ENCODE assay signal across 8 cellular contexts in genomic region chr20:38304845-38305447, GRCh38. TPM values are rescaled to one million over a fixed set of nuclear protein-coding genes. Genes with fewer than 3 reads are reported as not detected.
DNase-seq lines count a peak whose midpoint lies in the region; ATAC-seq, FAIRE-seq and TF ChIP-seq lines count a peak whose summit lies in the region.

No MANE protein-coding gene starts in this region.

- peak; percentile 68 to 74 (median 71) for TF ChIP-seq CTCF in K562 (IDR thresholded peaks at IDR 0.05 in 2 of 3, conservative IDR thresholded peaks at IDR 0.05 in 1 of 3; ENCODE audit: insufficient read depth in 2 of 3, low read depth in 1 of 3, low read length in 3 of 3)
- peak; percentile 32 for TF ChIP-seq CTCF in lower lobe of right lung (IDR thresholded peaks at IDR 0.05)

- H4K20me1 ChIP-seq in K562 (replicated peaks; ENCODE audit: control insufficient read depth, insufficient read depth, low read length) = no peaks in the 10 kb centered on the region

- peak; percentile 14 to 41; a peak in 2 of 4 replicates for TF ChIP-seq RAD21 in K562 (CRISPR knock-in tag; conservative IDR thresholded peaks at IDR 0.05 in 1 of 2, IDR thresholded peaks at IDR 0.05 in 1 of 2)

- BruUV-seq in K562 (replicated peaks; lab: Mats Ljungman, UMichigan) = no TSS peak

- H3K79me2 ChIP-seq in K562 (ENCODE audit: control insufficient read depth, insufficient read depth, low read length) = no peaks in the 10 kb centered on the region

- TF ChIP-seq POLR2A in K562 (conservative IDR thresholded peaks at IDR 0.05) = no peak

- POLR2A ChIA-PET in K562 (lab: Yijun Ruan, JAX) = interaction anchor here (0.6 to 1.0 kb wide), 2 partner anchors 114 to 952 kb away, joined by 3 to 5 read pairs; no protein-coding TSS in a partner anchor

- no peaks in the 10 kb centered on the region for H3K36me3 Mint-ChIP-seq in activated T-cell treated with anti-CD3 and anti-CD28 coated beads, Interleukin-2, amount 50 U/mL, for 24 hours (ENCODE audit: low read depth)
- no peaks in the 10 kb centered on the region for H3K36me3 Mint-ChIP-seq in activated T-cell treated with anti-CD3 and anti-CD28 coated beads, Interleukin-2, amount 50 U/mL, for 4 hours (ENCODE audit: insufficient read depth)

- peak; percentile 84 for FAIRE-seq in K562 (lab: Jason Lieb, UNC)

- CTCF ChIA-PET in K562 (lab: Yijun Ruan, JAX; ENCODE audit: low intra/inter-chr PET ratio) = no interaction called here

- DNase-seq in activated T-cell treated with anti-CD3 and anti-CD28 coated beads, Interleukin-2, amount 50 U/mL, for 24 hours = peak; percentile 34
- DNase-seq in activated T-cell treated with anti-CD3 and anti-CD28 coated beads, Interleukin-2, amount 50 U/mL, for 4 hours = no peak
- DNase-seq in MV-4-11 (lab: John Stamatoyannopoulos, UW) (peak; percentile 78), K562 (ENCODE audit: extremely low read depth in 1 of 4, low spot score in 3 of 4) (peak; percentile 47 to 54 (median 50)), lower lobe of right lung (peak; percentile 75), NCI-H2029 (lab: John Stamatoyannopoulos, UW) (no peak), SHP77 treated with DMSO at 0.1 percent for 48 hours (lab: John Stamatoyannopoulos, UW) (no peak)

- 0% methylated on average over 7 of the region's 8 CpGs for WGBS in K562 (ENCODE audit: insufficient coverage, low coverage, missing lambda C conversion rate)

- no peak for TF ChIP-seq EP300 in K562 (IDR thresholded peaks at IDR 0.05; ENCODE audit: low read length)

- in situ Hi-C loops in K562 (cut with MboI) = no loop called here

- H3K4me1 Mint-ChIP-seq in activated T-cell treated with anti-CD3 and anti-CD28 coated beads, Interleukin-2, amount 50 U/mL, for 24 hours (ENCODE audit: low read depth) = peaks cover 14% of the 10 kb centered on the region
- H3K4me1 Mint-ChIP-seq in activated T-cell treated with anti-CD3 and anti-CD28 coated beads, Interleukin-2, amount 50 U/mL, for 4 hours (ENCODE audit: low read depth) = peaks cover 12% of the 10 kb centered on the region

- H3K27me3 Mint-ChIP-seq in activated T-cell treated with anti-CD3 and anti-CD28 coated beads, Interleukin-2, amount 50 U/mL, for 24 hours = peaks cover 80% of the 10 kb centered on the region
- H3K27me3 Mint-ChIP-seq in activated T-cell treated with anti-CD3 and anti-CD28 coated beads, Interleukin-2, amount 50 U/mL, for 4 hours (ENCODE audit: low read depth) = peaks cover 69% of the 10 kb centered on the region

- ATAC-seq in activated T-cell treated with anti-CD3 and anti-CD28 coated beads, Interleukin-2, amount 50 U/mL, for 4 hours = no peak
- ATAC-seq in K562 (peak; percentile 90), lower lobe of right lung (peak; percentile 52 to 62), HG03521 (IDR thresholded peaks at IDR 0.05; ENCODE audit: unreplicated experiment) (no peak)

- no peaks in the 10 kb centered on the region for H3K9me3 Mint-ChIP-seq in activated T-cell treated with anti-CD3 and anti-CD28 coated beads, Interleukin-2, amount 50 U/mL, for 24 hours
- no peaks in the 10 kb centered on the region for H3K9me3 Mint-ChIP-seq in activated T-cell treated with anti-CD3 and anti-CD28 coated beads, Interleukin-2, amount 50 U/mL, for 4 hours

- no peak overlapping the region for H3K27ac Mint-ChIP-seq in activated T-cell treated with anti-CD3 and anti-CD28 coated beads, Interleukin-2, amount 50 U/mL, for 24 hours

- no peak overlapping the region for H3K4me3 Mint-ChIP-seq in activated T-cell treated with anti-CD3 and anti-CD28 coated beads, Interleukin-2, amount 50 U/mL, for 24 hours
- no peak overlapping the region for H3K4me3 Mint-ChIP-seq in activated T-cell treated with anti-CD3 and anti-CD28 coated beads, Interleukin-2, amount 50 U/mL, for 4 hours

- intact Hi-C loops in K562 (cut with micrococcal nuclease) (no loop called here), lower lobe of right lung (cut with DNase I) (no loop called here)

- no peaks in the 10 kb centered on the region for H3K9me1 ChIP-seq in K562 (ENCODE audit: control insufficient read depth, insufficient read depth, low read length)

- H3K4me2 ChIP-seq in K562 (ENCODE audit: insufficient read depth, low read length) = no peak overlapping the region

- no peak overlapping the region for H2AFZ ChIP-seq in K562 (ENCODE audit: low read depth, low read length)

- H3K27ac ChIP-seq in K562 (ENCODE audit: extremely low read depth, low read depth, low read length) (no peak overlapping the region), lower lobe of right lung (no peak overlapping the region)

- H3K36me3 ChIP-seq in K562 (ENCODE audit: control insufficient read depth, insufficient read depth, low read length) = no peaks in the 10 kb centered on the region
- H3K36me3 ChIP-seq in lower lobe of right lung = no peaks in the 10 kb centered on the region

- peaks cover 14 to 34% of the 10 kb centered on the region in 2 experiments; a peak in 4 of 5 replicates for H3K27me3 ChIP-seq in K562 (ENCODE audit: control insufficient read depth in 2 of 2, insufficient read depth in 2 of 2, low read length in 2 of 2)
- peaks cover 6% of the 10 kb centered on the region for H3K27me3 ChIP-seq in lower lobe of right lung (ENCODE audit: low read depth)

- no peak overlapping the region for H3K9ac ChIP-seq in K562 (ENCODE audit: insufficient read depth in 1 of 2, low read depth in 2 of 2, low read length in 2 of 2)

- H3K9me3 ChIP-seq in K562 (replicated peaks; ENCODE audit: control insufficient read depth, insufficient read depth, low read depth, low read length) (0 out of 2 replicates have a peak, but pooled peaks cover 6% of the 10 kb centered on the region), lower lobe of right lung (no peaks in the 10 kb centered on the region)

- no peak overlapping the region for H3K4me3 ChIP-seq in K562
- H3K4me3 ChIP-seq in lower lobe of right lung = no peak overlapping the region

- peaks cover 0 to 6% of the 10 kb centered on the region in 2 experiments; a peak in 1 of 5 replicates for H3K4me1 ChIP-seq in K562 (replicated peaks in 1 of 2; ENCODE audit: control insufficient read depth in 2 of 2, insufficient read depth in 2 of 2, low read length in 2 of 2)
- peaks cover 7% of the 10 kb centered on the region for H3K4me1 ChIP-seq in lower lobe of right lung

RNA-seq across cellular contexts. Expression of gene BPI, which starts 1.0 kb away (rescaled TPM):
- total RNA-seq in activated T-cell treated with anti-CD3 and anti-CD28 coated beads, Interleukin-2, amount 50 U/mL, for 4 hours = not detected
- total RNA-seq in K562 (2011; cell fraction: chromatin; rRNA removed; ENCODE audit: low replicate concordance) = not detected in 2 replicates
- not detected in 2 replicates for total RNA-seq in K562 (2011; cell fraction: nucleolus; rRNA removed)
- total RNA-seq in K562 (2011; cell fraction: nucleoplasm; rRNA removed) = not detected in 2 replicates
- total RNA-seq in K562 (2014; rRNA removed) (not detected in 2 replicates), K562 (2014; rRNA removed; fragmentation: Illumina TruSeq; extraction: Trizol) (not detected in 2 replicates), K562 (2015; rRNA removed; fragmentation: Illumina TruSeq; extraction: Trizol) (not detected in 2 replicates), K562 (2021) (not detected in 2 replicates), lower lobe of right lung (0.44 TPM)
- polyA plus RNA-seq in K562 (2011; rRNA removed) (not detected in 2 replicates), K562 (2014; fragmentation: Illumina TruSeq; extraction: Trizol) (not detected in 2 replicates), K562 (2014; fragmentation: Nextera tagmentation; extraction: Ambion mirVana) (not detected), K562 (2014; rRNA removed) (not detected in 2 replicates)
- not detected in 2 replicates for polyA plus RNA-seq in K562 (2011; cell fraction: cytosol; rRNA removed)
- not detected in 2 replicates for polyA plus RNA-seq in K562 (2011; cell fraction: nucleus; rRNA removed)
- not detected in 2 replicates for polyA plus RNA-seq in K562 (2012)
- not detected in 2 replicates for polyA minus RNA-seq in K562 (2011; rRNA and poly(A)+ RNA removed)
- not detected in 2 replicates for polyA minus RNA-seq in K562 (2011; cell fraction: cytosol; rRNA and poly(A)+ RNA removed)
- not detected in 2 replicates for polyA minus RNA-seq in K562 (2011; cell fraction: nucleus; rRNA and poly(A)+ RNA removed)

RNA-seq across cellular contexts. Expression of gene LBP, which starts 41.3 kb away (rescaled TPM):
- under 1 TPM; 0.10 to 0.18 (median 0.14) TPM for total RNA-seq in activated T-cell treated with anti-CD3 and anti-CD28 coated beads, Interleukin-2, amount 50 U/mL, for 4 hours
- not detected in 2 replicates for total RNA-seq in K562 (2011; cell fraction: chromatin; rRNA removed; ENCODE audit: low replicate concordance)
- total RNA-seq in K562 (2011; cell fraction: nucleolus; rRNA removed) = not detected in 2 replicates
- not detected in 2 replicates for total RNA-seq in K562 (2011; cell fraction: nucleoplasm; rRNA removed)
- total RNA-seq in K562 (2014; rRNA removed) (0.08 TPM in 1 of 2 replicates, not detected in the other), K562 (2014; rRNA removed; fragmentation: Illumina TruSeq; extraction: Trizol) (not detected in 2 replicates), K562 (2015; rRNA removed; fragmentation: Illumina TruSeq; extraction: Trizol) (0.07 and 0.11 TPM in 2 replicates), K562 (2021) (0.11 and 0.31 TPM in 2 replicates), lower lobe of right lung (not detected)
- polyA plus RNA-seq in K562 (2011; rRNA removed) (0.10 TPM in 1 of 2 replicates, not detected in the other), K562 (2014; fragmentation: Illumina TruSeq; extraction: Trizol) (0.15 TPM in 1 of 2 replicates, not detected in the other), K562 (2014; fragmentation: Nextera tagmentation; extraction: Ambion mirVana) (under 1 TPM; 0.06 to 0.07 TPM), K562 (2014; rRNA removed) (not detected in 2 replicates)
- polyA plus RNA-seq in K562 (2011; cell fraction: cytosol; rRNA removed) = 0.12 and 0.15 TPM in 2 replicates
- not detected in 2 replicates for polyA plus RNA-seq in K562 (2011; cell fraction: nucleus; rRNA removed)
- polyA plus RNA-seq in K562 (2012) = 0.17 and 0.22 TPM in 2 replicates
- polyA minus RNA-seq in K562 (2011; rRNA and poly(A)+ RNA removed) = 0.11 and 0.18 TPM in 2 replicates
- polyA minus RNA-seq in K562 (2011; cell fraction: cytosol; rRNA and poly(A)+ RNA removed) = not detected in 2 replicates
- not detected in 2 replicates for polyA minus RNA-seq in K562 (2011; cell fraction: nucleus; rRNA and poly(A)+ RNA removed)

RNA-seq across cellular contexts. Expression of gene KIAA1755, which starts 44.4 kb away (rescaled TPM):
- total RNA-seq in activated T-cell treated with anti-CD3 and anti-CD28 coated beads, Interleukin-2, amount 50 U/mL, for 4 hours = not detected
- total RNA-seq in K562 (2011; cell fraction: chromatin; rRNA removed; ENCODE audit: low replicate concordance) = not detected in 2 replicates
- total RNA-seq in K562 (2011; cell fraction: nucleolus; rRNA removed) = not detected in 2 replicates
- not detected in 2 replicates for total RNA-seq in K562 (2011; cell fraction: nucleoplasm; rRNA removed)
- total RNA-seq in K562 (2014; rRNA removed) (not detected in 2 replicates), K562 (2014; rRNA removed; fragmentation: Illumina TruSeq; extraction: Trizol) (not detected in 2 replicates), K562 (2015; rRNA removed; fragmentation: Illumina TruSeq; extraction: Trizol) (not detected in 2 replicates), K562 (2021) (not detected in 2 replicates), lower lobe of right lung (1.3 TPM)
- polyA plus RNA-seq in K562 (2011; rRNA removed) (not detected in 2 replicates), K562 (2014; fragmentation: Illumina TruSeq; extraction: Trizol) (not detected in 2 replicates), K562 (2014; fragmentation: Nextera tagmentation; extraction: Ambion mirVana) (not detected), K562 (2014; rRNA removed) (0.12 TPM in 1 of 2 replicates, not detected in the other)
- polyA plus RNA-seq in K562 (2011; cell fraction: cytosol; rRNA removed) = not detected in 2 replicates
- not detected in 2 replicates for polyA plus RNA-seq in K562 (2011; cell fraction: nucleus; rRNA removed)
- 0.11 TPM in 1 of 2 replicates, not detected in the other for polyA plus RNA-seq in K562 (2012)
- not detected in 2 replicates for polyA minus RNA-seq in K562 (2011; rRNA and poly(A)+ RNA removed)
- not detected in 2 replicates for polyA minus RNA-seq in K562 (2011; cell fraction: cytosol; rRNA and poly(A)+ RNA removed)
- polyA minus RNA-seq in K562 (2011; cell fraction: nucleus; rRNA and poly(A)+ RNA removed) = not detected in 2 replicates

Comparison
In these comparisons a context has a peak if more than half of its experiments do, and no peak if none do; other contexts are left out.
1. DNase-seq: peak in activated T-cell treated with anti-CD3 and anti-CD28 coated beads, Interleukin-2, amount 50 U/mL, for 24 hours (single experiment), MV-4-11 (single experiment), K562 (4 of 4) and lower lobe of right lung (single experiment); none in activated T-cell treated with anti-CD3 and anti-CD28 coated beads, Interleukin-2, amount 50 U/mL, for 4 hours (single experiment), NCI-H2029 (single experiment) and SHP77 treated with DMSO at 0.1 percent for 48 hours (single experiment).
2. ATAC-seq: peak in K562 (single experiment) and lower lobe of right lung (2 of 2); none in activated T-cell treated with anti-CD3 and anti-CD28 coated beads, Interleukin-2, amount 50 U/mL, for 4 hours (0 of 2) and HG03521 (single experiment).